Comparison of ENCODE assay signal across 9 cellular contexts in the genomic region with DNA sequence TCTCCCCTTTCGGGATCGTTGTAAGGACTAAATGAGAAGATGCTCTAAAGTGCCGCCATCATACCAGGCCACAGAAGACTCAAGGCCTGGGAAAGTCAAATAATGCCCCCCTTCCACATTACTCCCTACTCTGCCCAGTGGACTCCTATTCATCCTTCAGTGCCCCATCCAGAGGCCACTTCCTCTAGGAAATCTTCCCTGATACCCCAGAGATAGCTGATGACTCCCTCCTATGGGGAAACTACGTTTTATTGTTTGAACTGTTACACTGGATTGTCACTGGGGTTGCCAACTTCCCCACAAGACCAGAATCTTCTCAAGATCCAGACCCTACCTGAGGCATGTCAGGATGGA.
"Had no signal": no experiment of that assay in that cellular context is flagged by ENCODE, and none has a peak within 500 bp of the region (broad histone marks: within the 10 kb centered on the region; RNA-seq: fewer than 3 reads in every experiment).

No MANE protein-coding gene starts in this region.

- ATAC-seq: GM23338, HCT116, K562 had no signal

- H3K4me3 ChIP-seq: GM23338, HAP-1, K562 had no signal

- FAIRE-seq: H1, H54, HTR-8/SVneo, K562 had no signal

- DNase-seq: IMR-90, KG1 had no signal

- H3K36me3 ChIP-seq: HAP-1 had no signal
